In genomic region chr14:75438486-75439080, GRCh38 we compare ENCODE assay signal across 13 cellular contexts.
"Had no signal": no experiment of that assay in that cellular context is flagged by ENCODE, and none has a peak within 500 bp of the region (broad histone marks: within the 10 kb centered on the region; RNA-seq: fewer than 3 reads in every experiment).

No MANE protein-coding gene starts in this region.

- DNase-seq: activated CD4-positive, alpha-beta T cell treated with anti-CD3 and anti-CD28 coated beads, Interleukin-2, amount 50 U/mL, for 1 hour; activated naive CD4-positive, alpha-beta T cell treated with anti-CD3 and anti-CD28 coated beads, Interleukin-2, amount 50 U/mL, for 16 hours; erythroblast; glutamatergic neuron; ovary; stimulated activated CD4-positive, alpha-beta T cell treated with anti-CD3 and anti-CD28 coated beads, Interleukin-15, amount 100 ng/mL, for 24 hours; stimulated activated CD4-positive, alpha-beta T cell treated with anti-CD3 and anti-CD28 coated beads, Interleukin-4, amount 100 ng/mL, for 24 hours; stomach; T-helper 17 cell had no signal

- H3K9me3 Mint-ChIP-seq: central memory CD8-positive, alpha-beta T cell; dendritic cell treated with granulocyte-macrophage colony-stimulating factor and Interleukin-4, amounts not matched to agents 40 ng/mL and 50 ng/mL, for 4 days; natural killer cell treated with Interleukin-12 subunit alpha and Interleukin-12 subunit beta and Interleukin-15 and Interleukin-18, amount 100 ng/mL, for 72 hours had no signal

- H3K27ac ChIP-seq: ovary had no signal

- H3K9me3 ChIP-seq: ovary, stomach had no signal

- H3K36me3 Mint-ChIP-seq: natural killer cell treated with Interleukin-12 subunit alpha and Interleukin-12 subunit beta and Interleukin-15 and Interleukin-18, amount 100 ng/mL, for 72 hours had no signal

- H3K4me3 Mint-ChIP-seq: brain; central memory CD8-positive, alpha-beta T cell; dendritic cell treated with granulocyte-macrophage colony-stimulating factor and Interleukin-4, amounts not matched to agents 40 ng/mL and 50 ng/mL, for 4 days; natural killer cell treated with Interleukin-12 subunit alpha and Interleukin-12 subunit beta and Interleukin-15 and Interleukin-18, amount 100 ng/mL, for 72 hours; T-helper 17 cell had no signal

- H3K27me3 Mint-ChIP-seq: brain; dendritic cell treated with granulocyte-macrophage colony-stimulating factor and Interleukin-4, amounts not matched to agents 40 ng/mL and 50 ng/mL, for 4 days had no signal

- H3K27me3 ChIP-seq: ovary, stomach had no signal

- H3K4me3 ChIP-seq: ovary, stomach had no signal

- H3K27ac Mint-ChIP-seq: dendritic cell treated with granulocyte-macrophage colony-stimulating factor and Interleukin-4, amounts not matched to agents 40 ng/mL and 50 ng/mL, for 4 days; natural killer cell treated with Interleukin-12 subunit alpha and Interleukin-12 subunit beta and Interleukin-15 and Interleukin-18, amount 100 ng/mL, for 72 hours; T-helper 17 cell had no signal

- H3K36me3 ChIP-seq: ovary had no signal

- ATAC-seq: natural killer cell treated with Interleukin-12 subunit alpha and Interleukin-12 subunit beta and Interleukin-15 and Interleukin-18, amount 100 ng/mL, for 72 hours; T-helper 17 cell had no signal
